Comparison of ENCODE assay signal across 35 cellular contexts in the genomic region with DNA sequence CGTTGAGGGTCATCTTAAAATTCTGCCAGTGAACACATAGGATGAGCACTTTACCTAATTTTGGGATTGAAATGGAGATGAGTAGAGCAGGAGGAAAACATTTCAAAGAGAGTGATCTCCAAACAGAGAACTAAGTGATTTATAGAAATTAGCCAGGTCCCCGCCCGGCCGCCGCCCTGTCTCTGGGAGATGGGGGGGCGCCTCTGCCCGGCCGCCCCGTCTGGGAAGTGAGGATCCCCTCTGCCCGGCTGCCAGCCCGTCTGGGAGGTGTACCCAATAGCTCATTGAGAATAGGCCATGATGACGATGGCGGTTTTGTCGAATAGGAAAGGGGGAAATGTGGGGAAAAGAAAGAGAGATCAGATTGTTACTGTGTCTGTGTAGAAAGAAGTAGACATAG.
"Had no signal": no experiment of that assay in that cellular context is flagged by ENCODE, and none has a peak within 500 bp of the region (broad histone marks: within the 10 kb centered on the region; RNA-seq: fewer than 3 reads in every experiment).

No MANE protein-coding gene starts in this region.

- H3K9me3 ChIP-seq: MG63 had no signal

- H3K36me3 ChIP-seq: MG63 had no signal

- H3K27ac ChIP-seq: KMS-11 had no signal

- DNase-seq: Karpas-422, Kasumi-1, KBM-7, KG1, MG63, MM.1S, MV-4-11, NCI-H1048, NCI-H1092, NCI-H1092 treated with DMSO at 0.1 percent for 48 hours, NCI-H1105, NCI-H1105 treated with DMSO at 0.1 percent for 48 hours, NCI-H1417, NCI-H1417 treated with DMSO at 0.1 percent for 48 hours, NCI-H1436, NCI-H1436 treated with DMSO at 0.1 percent for 48 hours, NCI-H146, NCI-H1694, NCI-H1694 treated with DMSO at 0.1 percent for 48 hours, NCI-H187, NCI-H187 treated with DMSO at 0.1 percent for 48 hours, NCI-H1930, NCI-H2029, NCI-H2029 treated with DMSO at 0.1 percent for 48 hours, NCI-H2081, NCI-H2081 treated with DMSO at 0.1 percent for 48 hours, NCI-H2107, NCI-H2171, NCI-H2171 treated with DMSO at 0.1 percent for 48 hours, NCI-H2227 treated with DMSO at 0.1 percent for 48 hours, NCI-H226, NCI-H345, NCI-H446, NCI-H446 treated with DMSO at 0.1 percent for 48 hours had no signal

- H3K9ac ChIP-seq: KMS-11 had no signal

- H3K4me3 ChIP-seq: MG63 had no signal
